21 cellular contexts compared by ENCODE assay signal in genomic region chr12:84124211-84124610, GRCh38.
DNase-seq lines count a peak whose midpoint lies in the region; ATAC-seq and TF ChIP-seq lines count a peak whose summit lies in the region.
"Had no signal": no experiment of that assay in that cellular context is flagged by ENCODE, and none has a peak within 500 bp of the region (broad histone marks: within the 10 kb centered on the region; RNA-seq: fewer than 3 reads in every experiment).

No MANE protein-coding gene starts in this region.

- no peaks in the 10 kb centered on the region for H3K27me3 Mint-ChIP-seq in GM23338 (ENCODE audit: insufficient read depth, low read depth, poor library complexity)
- H3K27me3 Mint-ChIP-seq: CD4-positive, alpha-beta T cell; CD8-positive, alpha-beta memory T cell had no signal

- no peak for TF ChIP-seq CTCF in GM23338 (conservative IDR thresholded peaks at IDR 0.05; ENCODE audit: low read depth in 2 of 2)
- no peak for TF ChIP-seq CTCF in IMR-90 (conservative IDR thresholded peaks at IDR 0.05; ENCODE audit: low read depth, low read length)
- no peak for TF ChIP-seq CTCF in transverse colon (IDR thresholded peaks at IDR 0.05)

- H3K4me1 ChIP-seq in GM23338 (ENCODE audit: insufficient read depth) (no peaks in the 10 kb centered on the region), IMR-90 (ENCODE audit: control insufficient read depth, insufficient read depth, low read length) (no peaks in the 10 kb centered on the region), transverse colon (no peaks in the 10 kb centered on the region)
- H3K4me1 ChIP-seq: A549; BE2C; BLaER1 treated with 17β-estradiol and CSF1 and Interleukin-3, amounts not matched to agents 10 nM and 100 nM; HAP-1 had no signal

- CTCF ChIA-PET in IMR-90 (lab: Yijun Ruan, JAX), result no interaction called here

- no peaks in the 10 kb centered on the region for H3K9me3 ChIP-seq in IMR-90 (ENCODE audit: control insufficient read depth, insufficient read depth, low read length)
- H3K9me3 ChIP-seq in transverse colon, result no peaks in the 10 kb centered on the region
- H3K9me3 ChIP-seq: A549; BE2C; BLaER1 treated with 17β-estradiol and CSF1 and Interleukin-3, amounts not matched to agents 10 nM and 100 nM; HAP-1 had no signal

- H4K8ac ChIP-seq in IMR-90 (ENCODE audit: low read depth in 2 of 2, low read length in 2 of 2), result no peak overlapping the region

- DNase-seq in GM03348 (ENCODE audit: low spot score) (peak; percentile 14), GM23338 (ENCODE audit: low spot score) (no peak), IMR-90 (peak; percentile 14), fibroblast of peridontal ligament (ENCODE audit: extremely low read depth) (peak; percentile 8), transverse colon (no peak), KBM-7 (no peak)
- DNase-seq: 8988T; ACHN; AML-193; BE2C; CD4-positive, alpha-beta T cell; CD8-positive, alpha-beta memory T cell; DMS 273 treated with DMSO at 0.1 percent for 48 hours; DMS79; EL; GDM1 had no signal

- no CpG with 5 or more reads among the region's 1 CpG for WGBS in IMR-90 (ENCODE audit: extremely low coverage in 2 of 2, insufficient read length in 1 of 2), 2 experiments
- WGBS in transverse colon (ENCODE audit: low coverage in 1 of 2), 2 donors, result 90 to 100% methylated on average over 1 of the region's 1 CpG

- H3K14ac ChIP-seq in IMR-90 (replicated peaks; ENCODE audit: low read depth, low read length), result no peak overlapping the region

- no peak overlapping the region for H2BK120ac ChIP-seq in IMR-90 (ENCODE audit: low read depth, low read length)

- H4K5ac ChIP-seq in IMR-90 (ENCODE audit: low read depth, low read length), result no peak overlapping the region

- no peak overlapping the region for H3K56ac ChIP-seq in IMR-90 (ENCODE audit: extremely low read depth, insufficient read depth, low read length)

- H3K4me1 Mint-ChIP-seq in GM23338, result no peaks in the 10 kb centered on the region
- H3K4me1 Mint-ChIP-seq: CD14-positive monocyte; CD8-positive, alpha-beta memory T cell had no signal

- no peaks in the 10 kb centered on the region for H3K9me1 ChIP-seq in IMR-90 (ENCODE audit: insufficient read depth, low read length)

- no TSS peak for BruUV-seq in IMR-90 (replicated peaks; lab: Mats Ljungman, UMichigan)

- dilution Hi-C loops in IMR-90 (cut with HindIII; ENCODE audit: low sequenced_read_pairs, unreplicated experiment), result no loop called here

- no peak overlapping the region for H4K91ac ChIP-seq in IMR-90 (ENCODE audit: insufficient read depth, low read depth, low read length)

- no peaks in the 10 kb centered on the region for H3K79me1 ChIP-seq in IMR-90 (ENCODE audit: low read depth in 1 of 2, low read length in 2 of 2)

- no peak overlapping the region for H3K18ac ChIP-seq in IMR-90 (ENCODE audit: low read depth, low read length)

- intact Hi-C loops in IMR-90 (cut with micrococcal nuclease), result no loop called here
- intact Hi-C loops in transverse colon (cut with DNase I; ENCODE audit: low total_unique reads), result no loop called here

- H3K27ac ChIP-seq in GM23338 (ENCODE audit: low read depth), result no peak overlapping the region
- H3K27ac ChIP-seq in IMR-90 (ENCODE audit: insufficient read depth, low read length), result no peak overlapping the region
- H3K27ac ChIP-seq in transverse colon, result no peak overlapping the region
- H3K27ac ChIP-seq: A549; BLaER1 treated with 17β-estradiol and CSF1 and Interleukin-3, amounts not matched to agents 10 nM and 100 nM had no signal

- TF ChIP-seq POLR2A in IMR-90 (IDR thresholded peaks at IDR 0.05; ENCODE audit: low read depth, low read length), result no peak
- no peak for TF ChIP-seq POLR2A in transverse colon (IDR thresholded peaks at IDR 0.05)

- no peaks in the 10 kb centered on the region; the same call in 1 of the 2 replicates for H3K9me2 ChIP-seq in GM23338 (ENCODE audit: insufficient read depth)

- TF ChIP-seq RAD21 in IMR-90 (IDR thresholded peaks at IDR 0.05; ENCODE audit: low read length), result no peak

- no peak overlapping the region for H2AK5ac ChIP-seq in IMR-90 (ENCODE audit: low read depth, low read length)

- in situ Hi-C loops in IMR-90 (cut with MboI; ENCODE audit: low sequenced_read_pairs), result no loop called here
- in situ Hi-C loops in transverse colon (cut with MboI; ENCODE audit: low pct_ligation_motif_present in 1 of 4, low pct_unique_long_range_greater_than_20kb in 1 of 4, low sequenced_read_pairs in 3 of 4), result no loop called here
- in situ Hi-C loops in KBM-7 (cut with MboI; ENCODE audit: low pct_unique_long_range_greater_than_20kb, low sequenced_read_pairs), result no loop called here

- H3K36me3 Mint-ChIP-seq in GM23338 (ENCODE audit: low read depth), result no peaks in the 10 kb centered on the region; the same call in 2 of the 3 replicates
- H3K36me3 Mint-ChIP-seq: CD14-positive monocyte had no signal

- no peak overlapping the region for H3K4me3 Mint-ChIP-seq in GM23338
- H3K4me3 Mint-ChIP-seq: CD14-positive monocyte; CD4-positive, alpha-beta T cell; CD8-positive, alpha-beta memory T cell had no signal

- no peaks in the 10 kb centered on the region for H3K36me3 ChIP-seq in GM23338 (ENCODE audit: insufficient read depth)
- H3K36me3 ChIP-seq in IMR-90 (ENCODE audit: control insufficient read depth, insufficient read depth, low read length), result no peaks in the 10 kb centered on the region
- H3K36me3 ChIP-seq in transverse colon, result no peaks in the 10 kb centered on the region
- H3K36me3 ChIP-seq: BE2C; BLaER1 treated with 17β-estradiol and CSF1 and Interleukin-3, amounts not matched to agents 10 nM and 100 nM; HAP-1 had no signal

- H3K79me2 ChIP-seq in GM23338 (replicated peaks; ENCODE audit: insufficient read depth), result no peaks in the 10 kb centered on the region

- H2AK9ac ChIP-seq in IMR-90 (replicated peaks; ENCODE audit: low read depth, low read length, poor library complexity), result no peak overlapping the region

- no peaks in the 10 kb centered on the region for H3K9me3 Mint-ChIP-seq in GM23338
- H3K9me3 Mint-ChIP-seq: CD4-positive, alpha-beta T cell had no signal

- no peak overlapping the region for H2BK5ac ChIP-seq in IMR-90 (ENCODE audit: low read depth, low read length, poor library complexity, severe bottlenecking)

- H3K4me2 ChIP-seq in GM23338 (no peak overlapping the region), IMR-90 (ENCODE audit: low read depth, low read length) (no peak overlapping the region)
- H3K4me2 ChIP-seq: A549; BLaER1 treated with 17β-estradiol and CSF1 and Interleukin-3, amounts not matched to agents 10 nM and 100 nM had no signal

- no peak overlapping the region for H2BK15ac ChIP-seq in IMR-90 (ENCODE audit: low read depth, low read length)

- peak overlapping the region; percentile 3; the same call in 1 of the 2 replicates for H2AFZ ChIP-seq in GM23338
- H2AFZ ChIP-seq in IMR-90 (replicated peaks; ENCODE audit: low read length, poor library complexity), result no peak overlapping the region

- TF ChIP-seq EP300 in transverse colon (IDR thresholded peaks at IDR 0.05; ENCODE audit: low read depth), result no peak

- ATAC-seq in GM23338, result no peak
- ATAC-seq in IMR-90 (ENCODE audit: low read depth), result peak; percentile 56
- no peak for ATAC-seq in HG02970 (IDR thresholded peaks at IDR 0.05; ENCODE audit: low FRiP score, unreplicated experiment)
- ATAC-seq: A549 had no signal

- no peaks in the 10 kb centered on the region for H4K20me1 ChIP-seq in GM23338 (replicated peaks; ENCODE audit: insufficient read depth)
- no peaks in the 10 kb centered on the region for H4K20me1 ChIP-seq in IMR-90 (ENCODE audit: insufficient read depth, low read length)
- H4K20me1 ChIP-seq: BLaER1 treated with 17β-estradiol and CSF1 and Interleukin-3, amounts not matched to agents 10 nM and 100 nM had no signal

- H3K27ac Mint-ChIP-seq in GM23338, result no peak overlapping the region
- H3K27ac Mint-ChIP-seq: CD14-positive monocyte; CD4-positive, alpha-beta T cell; CD8-positive, alpha-beta memory T cell had no signal

- H3K27me3 ChIP-seq in GM23338 (ENCODE audit: insufficient read depth) (no peaks in the 10 kb centered on the region), IMR-90 (ENCODE audit: control insufficient read depth, insufficient read depth, low read length) (no peaks in the 10 kb centered on the region), transverse colon (no peaks in the 10 kb centered on the region)
- H3K27me3 ChIP-seq: BE2C; BLaER1 treated with 17β-estradiol and CSF1 and Interleukin-3, amounts not matched to agents 10 nM and 100 nM had no signal

- no peaks in the 10 kb centered on the region for H3F3A ChIP-seq in GM23338 (replicated peaks; ENCODE audit: low read depth)

- no peak overlapping the region for H3K4ac ChIP-seq in IMR-90 (ENCODE audit: low read depth, low read length)

- H3K9ac ChIP-seq in IMR-90 (ENCODE audit: low read depth, low read length), result no peak overlapping the region
- H3K9ac ChIP-seq: BLaER1 treated with 17β-estradiol and CSF1 and Interleukin-3, amounts not matched to agents 10 nM and 100 nM had no signal

- H2BK20ac ChIP-seq in IMR-90 (ENCODE audit: low read depth, low read length), result no peak overlapping the region

- H3K23ac ChIP-seq in IMR-90 (ENCODE audit: low read depth, low read length), result no peak overlapping the region

- H3K4me3 ChIP-seq in GM23338, result no peak overlapping the region
- H3K4me3 ChIP-seq in IMR-90 (ENCODE audit: insufficient read depth, low read depth, low read length), result no peak overlapping the region
- no peak overlapping the region for H3K4me3 ChIP-seq in transverse colon
- H3K4me3 ChIP-seq: A549; BLaER1 treated with 17β-estradiol and CSF1 and Interleukin-3, amounts not matched to agents 10 nM and 100 nM; HAP-1 had no signal

- POLR2A ChIA-PET in IMR-90 (lab: Charles Lee; ENCODE audit: unreplicated experiment), result no interaction called here

TF ChIP-seq in GM23338, 12 proteins besides CTCF, POLR2A, EP300 and RAD21 (continues in another document):
- no peak for TF ChIP-seq ETS1 (IDR thresholded peaks at IDR 0.05)

TF ChIP-seq in IMR-90, 13 proteins besides CTCF, POLR2A, EP300 and RAD21:
- TF ChIP-seq BHLHE40 (IDR thresholded peaks at IDR 0.05; ENCODE audit: low read depth, low read length) (no peak), RCOR1 (IDR thresholded peaks at IDR 0.05; ENCODE audit: insufficient replicate concordance, low read length) (no peak), ELK1 (IDR thresholded peaks at IDR 0.05; ENCODE audit: borderline replicate concordance, low read depth, low read length) (no peak), SMC3 (IDR thresholded peaks at IDR 0.05; ENCODE audit: low read depth, low read length) (no peak), NFE2L2 (IDR thresholded peaks at IDR 0.05; ENCODE audit: low read depth, low read length) (no peak), MXI1 (IDR thresholded peaks at IDR 0.05; ENCODE audit: borderline replicate concordance, low read depth, low read length) (no peak), CHD1 (IDR thresholded peaks at IDR 0.05; ENCODE audit: low read depth, low read length) (no peak)

Comparison
In these comparisons a context has a peak if more than half of its experiments do, and no peak if none do; other contexts are left out.
1. DNase-seq: peak in GM03348 (single experiment), IMR-90 (single experiment) and fibroblast of peridontal ligament (single experiment); none in GM23338 (single experiment), transverse colon (single experiment) and KBM-7 (single experiment).